Comparison of ENCODE assay signal across 24 cellular contexts in genomic region chr22:21727768-21728167, GRCh38. TPM values are rescaled to one million over a fixed set of nuclear protein-coding genes. Genes with fewer than 3 reads are reported as not detected.
A peak's percentile ranks its signal among the peaks of the same experiment; 100 is the strongest.
DNase-seq lines count a peak whose midpoint lies in the region; ATAC-seq, FAIRE-seq and TF ChIP-seq lines count a peak whose summit lies in the region.
"Had no signal": no experiment of that assay in that cellular context is flagged by ENCODE, and none has a peak within 500 bp of the region (broad histone marks: within the 10 kb centered on the region; RNA-seq: fewer than 3 reads in every experiment).

No MANE protein-coding gene starts in this region.

- no peak for TF ChIP-seq POLR2A in K562 (conservative IDR thresholded peaks at IDR 0.05)

- POLR2A ChIA-PET in K562 (lab: Yijun Ruan, JAX), result interaction anchor here (0.8 to 5.3 kb wide), 13 partner anchors 10 to 220 kb away, joined by 3 to 53 read pairs (median 5); partner anchors contain the start of genes MAPK1 and SDF2L1
- POLR2A ChIA-PET in MCF 10A (lab: Yijun Ruan, JAX), result no interaction called here

- H3K36me3 ChIP-seq in left ventricle myocardium inferior, result no peaks in the 10 kb centered on the region
- no peaks in the 10 kb centered on the region for H3K36me3 ChIP-seq in K562 (ENCODE audit: control insufficient read depth, insufficient read depth, low read length)
- H3K36me3 ChIP-seq: BE2C, HAP-1 had no signal

- H3K9ac ChIP-seq in K562 (ENCODE audit: insufficient read depth in 1 of 2, low read depth in 2 of 2, low read length in 2 of 2), result peak overlapping the region in 1 of 2 experiments; percentile 56; a peak in 2 of 4 replicates

- WGBS in K562 (ENCODE audit: insufficient coverage, low coverage, missing lambda C conversion rate), result 9% methylated on average over 10 of the region's 10 CpGs

- H3K4me3 Mint-ChIP-seq in MCF 10A (ENCODE audit: unreplicated experiment), result no peak overlapping the region
- H3K4me3 Mint-ChIP-seq: CD4-positive, CD25-positive, alpha-beta regulatory T cell; CD8-positive, alpha-beta T cell; HFFc6 had no signal

- H3K27ac ChIP-seq in left ventricle myocardium inferior (replicated peaks) (no peak overlapping the region), K562 (ENCODE audit: extremely low read depth, low read depth, low read length) (no peak overlapping the region)
- H3K27ac ChIP-seq: A549, C4-2B had no signal

- no peak overlapping the region for H3K27ac Mint-ChIP-seq in MCF 10A (ENCODE audit: low read depth, unreplicated experiment)
- H3K27ac Mint-ChIP-seq: CD8-positive, alpha-beta T cell; HFFc6 had no signal

- no peak for TF ChIP-seq RAD21 in K562 (CRISPR knock-in tag; conservative IDR thresholded peaks at IDR 0.05 in 1 of 2, IDR thresholded peaks at IDR 0.05 in 1 of 2)

- peak; percentile 18 for DNase-seq in Right ventricle myocardium superior
- DNase-seq in left ventricle myocardium inferior, result no peak
- DNase-seq in K562 (ENCODE audit: extremely low read depth in 1 of 4, low spot score in 3 of 4), result peak in 2 of 4 experiments; percentile 54 to 60
- DNase-seq in omental fat pad (ENCODE audit: low spot score), result no peak
- no peak for DNase-seq in OCI-M1 (lab: John Stamatoyannopoulos, UW)
- no peak for DNase-seq in MCF 10A (ENCODE audit: unreplicated experiment)
- DNase-seq: 8988T; ACHN; AML-193; BE2C; Caco-2; CD4-positive, CD25-positive, alpha-beta regulatory T cell; CD8-positive, alpha-beta T cell; DMS153; DND-41; GOT3; HFFc6 had no signal

- no peaks in the 10 kb centered on the region for H3K9me3 Mint-ChIP-seq in MCF 10A (ENCODE audit: unreplicated experiment)
- H3K9me3 Mint-ChIP-seq: CD4-positive, CD25-positive, alpha-beta regulatory T cell; CD8-positive, alpha-beta T cell; HFFc6 had no signal

- no peaks in the 10 kb centered on the region for H3K9me3 ChIP-seq in left ventricle myocardium inferior (replicated peaks)
- no peaks in the 10 kb centered on the region for H3K9me3 ChIP-seq in K562 (replicated peaks; ENCODE audit: control insufficient read depth, insufficient read depth, low read depth, low read length)
- H3K9me3 ChIP-seq: A549, BE2C, Caco-2, HAP-1 had no signal

- H3K27me3 ChIP-seq in left ventricle myocardium inferior (ENCODE audit: low read depth), result no peaks in the 10 kb centered on the region
- H3K27me3 ChIP-seq in K562 (ENCODE audit: control insufficient read depth in 2 of 2, insufficient read depth in 2 of 2, low read length in 2 of 2), result peaks cover 44 to 87% of the 10 kb centered on the region in 2 experiments
- H3K27me3 ChIP-seq: BE2C had no signal

- no peak for TF ChIP-seq EP300 in K562 (IDR thresholded peaks at IDR 0.05; ENCODE audit: low read length)

- H3K4me1 Mint-ChIP-seq in MCF 10A (ENCODE audit: insufficient read depth, unreplicated experiment), result no peaks in the 10 kb centered on the region

- no peaks in the 10 kb centered on the region for H3K36me3 Mint-ChIP-seq in MCF 10A (ENCODE audit: insufficient read depth, unreplicated experiment)
- H3K36me3 Mint-ChIP-seq: CD4-positive, CD25-positive, alpha-beta regulatory T cell; CD8-positive, alpha-beta T cell had no signal

- ATAC-seq in Right ventricle myocardium superior (ENCODE audit: poor library complexity) (no peak), K562 (no peak), omental fat pad (ENCODE audit: low FRiP score) (peak; percentile 16), HG03342 (IDR thresholded peaks at IDR 0.05; ENCODE audit: unreplicated experiment) (no peak)
- ATAC-seq: CD8-positive, alpha-beta T cell had no signal

- H3K9me1 ChIP-seq in K562 (ENCODE audit: control insufficient read depth, insufficient read depth, low read length), result no peaks in the 10 kb centered on the region

- intact Hi-C loops in Right ventricle myocardium superior (cut with DNase I) (no loop called here), left ventricle myocardium inferior (cut with micrococcal nuclease) (no loop called here), K562 (cut with micrococcal nuclease) (loop anchor here (2.0 kb wide), 2 partner anchors 15 to 21 kb away; no protein-coding TSS in a partner anchor), MCF 10A (cut with micrococcal nuclease) (no loop called here)

- no peaks in the 10 kb centered on the region for H3K27me3 Mint-ChIP-seq in MCF 10A (ENCODE audit: insufficient read depth, unreplicated experiment)
- H3K27me3 Mint-ChIP-seq: CD4-positive, CD25-positive, alpha-beta regulatory T cell had no signal

- no peaks in the 10 kb centered on the region for H3K79me2 ChIP-seq in K562 (ENCODE audit: control insufficient read depth, insufficient read depth, low read length)

- in situ Hi-C loops in K562 (cut with MboI), result no loop called here

- CTCF ChIA-PET in K562 (lab: Yijun Ruan, JAX; ENCODE audit: low intra/inter-chr PET ratio), result interaction anchor here (2.4 to 3.6 kb wide), 2 partner anchors 15 to 211 kb away, joined by 12 to 27 read pairs; no protein-coding TSS in a partner anchor
- CTCF ChIA-PET in MCF 10A (lab: Yijun Ruan, JAX), result no interaction called here

- H3K4me1 ChIP-seq in left ventricle myocardium inferior (no peaks in the 10 kb centered on the region), K562 (replicated peaks in 1 of 2; ENCODE audit: control insufficient read depth in 2 of 2, insufficient read depth in 2 of 2, low read length in 2 of 2) (peaks cover 0 to 13% of the 10 kb centered on the region in 2 experiments; a peak in 2 of 5 replicates)
- H3K4me1 ChIP-seq: A549, BE2C, Caco-2, HAP-1 had no signal

- no peak for FAIRE-seq in K562 (lab: Jason Lieb, UNC)
- FAIRE-seq: A549, G401.6, GM12892, H54 had no signal

- BruUV-seq in K562 (replicated peaks; lab: Mats Ljungman, UMichigan) (no TSS peak), MCF 10A (replicated peaks; lab: Mats Ljungman, UMichigan) (no TSS peak)

- no peak overlapping the region for H3K4me2 ChIP-seq in K562 (ENCODE audit: insufficient read depth, low read length)
- H3K4me2 ChIP-seq: A549 had no signal

- peaks cover 38% of the 10 kb centered on the region for H4K20me1 ChIP-seq in K562 (replicated peaks; ENCODE audit: control insufficient read depth, insufficient read depth, low read length)

- no peak overlapping the region for H2AFZ ChIP-seq in K562 (ENCODE audit: low read depth, low read length)

- TF ChIP-seq CTCF in left ventricle myocardium inferior (IDR thresholded peaks at IDR 0.05; ENCODE audit: borderline replicate concordance) (no peak), K562 (IDR thresholded peaks at IDR 0.05 in 2 of 3, conservative IDR thresholded peaks at IDR 0.05 in 1 of 3; ENCODE audit: insufficient read depth in 2 of 3, low read depth in 1 of 3, low read length in 3 of 3) (no peak), omental fat pad (IDR thresholded peaks at IDR 0.05) (no peak), MCF 10A (IDR thresholded peaks at IDR 0.05; ENCODE audit: unreplicated experiment) (no peak)

- no peak overlapping the region for H3K4me3 ChIP-seq in left ventricle myocardium inferior
- no peak overlapping the region for H3K4me3 ChIP-seq in K562
- H3K4me3 ChIP-seq: A549, HAP-1 had no signal

TF ChIP-seq in K562, 482 proteins besides CTCF, POLR2A, EP300 and RAD21 (continues in another document):
- TF ChIP-seq CBFA2T2 (conservative IDR thresholded peaks at IDR 0.05) (no peak), SRSF3 (IDR thresholded peaks at IDR 0.05; ENCODE audit: insufficient read depth, low read length) (0 out of 2 replicates have a peak, but pooled peaks have one; percentile 45), MTF1 (CRISPR knock-in tag; IDR thresholded peaks at IDR 0.05; ENCODE audit: borderline replicate concordance) (no peak), NUFIP1 (IDR thresholded peaks at IDR 0.05; ENCODE audit: partially characterized antibody) (no peak), SMAD4 (CRISPR knock-in tag; conservative IDR thresholded peaks at IDR 0.05) (no peak), HNRNPLL (IDR thresholded peaks at IDR 0.05; ENCODE audit: low read depth, low read length, poor library complexity, severe bottlenecking) (peak; percentile 12), VEZF1 (CRISPR knock-in tag; IDR thresholded peaks at IDR 0.05) (no peak), ZKSCAN1 (IDR thresholded peaks at IDR 0.05; ENCODE audit: low read depth, low read length) (0 out of 2 replicates have a peak, but pooled peaks have one; percentile 13)

RNA-seq across cellular contexts. Expression of gene YPEL1, which starts 7.8 kb away (rescaled TPM):
- total RNA-seq in Right ventricle myocardium superior (3.1 TPM), left ventricle myocardium inferior (8.3 TPM), K562 (2014; rRNA removed) (0.18 and 0.49 TPM in 2 replicates), K562 (2014; rRNA removed; fragmentation: Illumina TruSeq; extraction: Trizol) (0.41 and 0.47 TPM in 2 replicates), K562 (2015; rRNA removed; fragmentation: Illumina TruSeq; extraction: Trizol) (0.15 and 0.25 TPM in 2 replicates), K562 (2021) (0.53 and 0.54 TPM in 2 replicates), omental fat pad (1 to 10 TPM; 2.0 to 5.4 (median 3.7) TPM), MCF 10A (2022) (0.07 and 0.27 TPM in 2 replicates)
- total RNA-seq in K562 (2011; cell fraction: chromatin; rRNA removed; ENCODE audit: low replicate concordance), result 4.4 and 6.2 TPM in 2 replicates
- 3.0 TPM in 2 replicates for total RNA-seq in K562 (2011; cell fraction: nucleolus; rRNA removed)
- total RNA-seq in K562 (2011; cell fraction: nucleoplasm; rRNA removed), result 4.6 and 4.7 TPM in 2 replicates
- polyA plus RNA-seq in K562 (2011; rRNA removed) (2.2 and 2.4 TPM in 2 replicates), K562 (2014; fragmentation: Illumina TruSeq; extraction: Trizol) (0.46 TPM in 2 replicates), K562 (2014; fragmentation: Nextera tagmentation; extraction: Ambion mirVana) (under 1 TPM; 0.07 to 0.10 TPM), K562 (2014; rRNA removed) (0.36 and 1.7 TPM in 2 replicates)
- 0.63 and 1.4 TPM in 2 replicates for polyA plus RNA-seq in K562 (2011; cell fraction: cytosol; rRNA removed)
- 1.9 and 2.6 TPM in 2 replicates for polyA plus RNA-seq in K562 (2011; cell fraction: nucleus; rRNA removed)
- 0.59 and 4.0 TPM in 2 replicates for polyA plus RNA-seq in K562 (2012)
- polyA minus RNA-seq in K562 (2011; rRNA and poly(A)+ RNA removed), result 1.4 and 3.0 TPM in 2 replicates
- 0.46 and 0.67 TPM in 2 replicates for polyA minus RNA-seq in K562 (2011; cell fraction: cytosol; rRNA and poly(A)+ RNA removed)
- 0.67 and 1.00 TPM in 2 replicates for polyA minus RNA-seq in K562 (2011; cell fraction: nucleus; rRNA and poly(A)+ RNA removed)
